21 cellular contexts compared by ENCODE assay signal in the genomic region with DNA sequence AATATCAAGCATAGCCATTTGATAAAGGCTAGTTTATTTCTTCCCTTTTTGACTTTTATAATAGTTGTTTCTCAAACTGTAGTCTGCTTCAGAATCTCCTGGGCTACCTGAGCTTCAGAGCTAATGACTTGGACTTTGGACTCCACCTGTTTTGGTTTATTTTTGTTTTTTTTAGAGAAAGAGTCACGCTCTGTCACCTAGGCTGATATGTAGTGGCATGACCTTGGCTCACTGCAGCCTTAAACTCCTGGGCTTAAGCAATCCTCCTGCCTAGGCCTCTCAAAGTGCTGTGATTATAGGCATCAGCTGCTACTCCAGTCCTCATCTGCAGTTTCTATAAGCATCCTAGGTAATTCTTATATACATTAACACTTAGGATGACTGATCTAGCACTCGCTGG.
"Had no signal": no experiment of that assay in that cellular context is flagged by ENCODE, and none has a peak within 500 bp of the region (broad histone marks: within the 10 kb centered on the region; RNA-seq: fewer than 3 reads in every experiment).

No MANE protein-coding gene starts in this region.

- H3K4me3 ChIP-seq: Peyer's patch had no signal

- H3K27ac Mint-ChIP-seq: activated B cell treated with CpG ODN at 0.5 μM for 24 hours; activated CD8-positive, alpha-beta T cell treated with anti-CD3 and anti-CD28 coated beads, Interleukin-2, amount 10 ng/mL, durations not matched to agents 7 days and 5 days; activated naive CD4-positive, alpha-beta T cell treated with anti-CD3 and anti-CD28 coated beads, Interleukin-2, amount 50 U/mL, for 24 hours; T-helper 17 cell had no signal

- ATAC-seq: activated CD8-positive, alpha-beta T cell treated with anti-CD3 and anti-CD28 coated beads, Interleukin-2, amount 10 ng/mL, durations not matched to agents 7 days and 5 days; T-helper 17 cell had no signal

- DNase-seq: activated B cell treated with CpG ODN at 0.5 μM for 24 hours; activated CD4-positive, alpha-beta T cell treated with anti-CD3 and anti-CD28 coated beads for 1 hour; activated CD8-positive, alpha-beta memory T cell treated with anti-CD3 and anti-CD28 coated beads, Interleukin-2, amount 50 U/mL, for 48 hours; activated CD8-positive, alpha-beta T cell treated with anti-CD3 and anti-CD28 coated beads, Interleukin-2, amount 10 ng/mL, durations not matched to agents 7 days and 5 days; activated effector memory CD4-positive, alpha-beta T cell treated with Interleukin-2 at 50 U/mL for 16 hours; activated naive CD4-positive, alpha-beta T cell; activated T-cell treated with anti-CD3 and anti-CD28 coated beads, Interleukin-2, amount 50 U/mL, for 1 hour; aorta; central memory CD4-positive, alpha-beta T cell; MM.1S; NCI-H1105; NCI-H1436; NCI-H1694 treated with DMSO at 0.1 percent for 48 hours; NCI-H2029 treated with DMSO at 0.1 percent for 48 hours; NCI-H446; NCI-H524; Peyer's patch; SHP77; T-helper 17 cell; T-helper 9 cell had no signal

- H3K9me3 Mint-ChIP-seq: activated B cell treated with CpG ODN at 0.5 μM for 24 hours; activated naive CD4-positive, alpha-beta T cell treated with anti-CD3 and anti-CD28 coated beads, Interleukin-2, amount 50 U/mL, for 24 hours had no signal

- H3K36me3 ChIP-seq: Peyer's patch had no signal

- H3K27me3 Mint-ChIP-seq: activated B cell treated with CpG ODN at 0.5 μM for 24 hours; activated naive CD4-positive, alpha-beta T cell treated with anti-CD3 and anti-CD28 coated beads, Interleukin-2, amount 50 U/mL, for 24 hours; T-helper 17 cell had no signal

- H3K4me3 Mint-ChIP-seq: activated B cell treated with CpG ODN at 0.5 μM for 24 hours; activated CD8-positive, alpha-beta T cell treated with anti-CD3 and anti-CD28 coated beads, Interleukin-2, amount 10 ng/mL, durations not matched to agents 7 days and 5 days; activated naive CD4-positive, alpha-beta T cell treated with anti-CD3 and anti-CD28 coated beads, Interleukin-2, amount 50 U/mL, for 24 hours; T-helper 17 cell had no signal

- H3K36me3 Mint-ChIP-seq: activated naive CD4-positive, alpha-beta T cell treated with anti-CD3 and anti-CD28 coated beads, Interleukin-2, amount 50 U/mL, for 24 hours had no signal

- H3K27me3 ChIP-seq: Peyer's patch had no signal

- H3K27ac ChIP-seq: Peyer's patch had no signal

- H3K4me1 ChIP-seq: Peyer's patch had no signal

- H3K9me3 ChIP-seq: Peyer's patch had no signal
